ENCODE assay signal across 25 cellular contexts in the genomic region with DNA sequence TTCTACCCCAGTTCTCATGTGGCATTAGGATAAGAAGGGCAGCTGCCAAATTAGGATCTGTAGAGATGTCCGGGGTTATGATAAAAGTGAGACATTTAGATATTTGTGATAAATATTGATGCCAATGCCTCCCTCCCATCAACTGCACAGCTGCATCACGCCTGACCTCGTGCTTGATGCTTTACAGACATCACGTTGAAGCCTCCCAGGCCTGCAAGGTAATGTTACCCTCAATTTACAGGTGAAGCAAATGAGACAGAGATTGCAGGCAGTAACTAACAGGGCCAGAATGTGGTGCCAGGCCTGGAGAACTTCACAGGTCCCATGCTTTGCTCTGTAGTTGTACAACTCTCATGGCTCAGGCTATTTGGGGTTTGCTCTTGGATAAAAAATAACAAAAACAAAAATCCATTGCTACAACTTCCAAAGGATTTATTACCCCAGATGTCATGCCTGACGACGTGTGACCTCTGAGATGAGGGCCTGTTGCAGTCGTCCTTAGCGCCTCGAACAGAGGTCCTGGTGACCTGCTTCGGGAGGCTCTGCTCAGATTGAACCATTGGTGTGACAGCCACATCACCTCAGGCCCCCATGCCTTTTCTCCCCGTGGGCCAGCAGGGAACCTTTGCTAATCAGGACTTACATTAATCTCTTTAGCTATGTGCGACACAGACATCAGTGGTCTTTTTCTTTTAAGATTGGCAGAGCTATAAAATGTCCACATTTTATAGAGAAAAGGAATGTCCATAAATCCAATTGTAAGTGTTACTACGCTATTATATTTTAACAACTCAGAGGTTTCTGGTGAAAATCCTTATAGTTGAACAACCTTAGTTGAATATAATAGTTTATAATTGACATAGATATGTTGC.
"Had no signal": no experiment of that assay in that cellular context is flagged by ENCODE, and none has a peak within 500 bp of the region (broad histone marks: within the 10 kb centered on the region; RNA-seq: fewer than 3 reads in every experiment).

No MANE protein-coding gene starts in this region.

- H3K4me1 Mint-ChIP-seq: memory B cell; naive B cell; stimulated activated naive CD8-positive, alpha-beta T cell treated with anti-CD3 and anti-CD28 coated beads, Interleukin-15, amount 100 ng/mL, for 72 hours had no signal

- H3K9me3 Mint-ChIP-seq: memory B cell; naive B cell; natural killer cell treated with Interleukin-12 subunit alpha and Interleukin-12 subunit beta and Interleukin-15 and Interleukin-18, amount 100 ng/mL, for 72 hours; stimulated activated naive CD8-positive, alpha-beta T cell treated with anti-CD3 and anti-CD28 coated beads, Interleukin-15, amount 100 ng/mL, for 72 hours had no signal

- H3K4me3 ChIP-seq: dorsolateral prefrontal cortex, gastrocnemius medialis, lung, smooth muscle cell, suprapubic skin, transverse colon, upper lobe of right lung, uterus had no signal

- ATAC-seq: gastrocnemius medialis; left lobe of liver; natural killer cell treated with Interleukin-12 subunit alpha and Interleukin-12 subunit beta and Interleukin-15 and Interleukin-18, amount 100 ng/mL, for 72 hours; sciatic nerve; stimulated activated naive CD8-positive, alpha-beta T cell treated with anti-CD3 and anti-CD28 coated beads, Interleukin-15, amount 100 ng/mL, for 72 hours; upper lobe of right lung had no signal

- H3K27ac ChIP-seq: dorsolateral prefrontal cortex, gastrocnemius medialis, parathyroid adenoma, suprapubic skin, transverse colon, upper lobe of right lung, uterus had no signal

- H3K36me3 ChIP-seq: gastrocnemius medialis, suprapubic skin, transverse colon, upper lobe of right lung, uterus had no signal

- H3K4me3 Mint-ChIP-seq: memory B cell; naive B cell; natural killer cell treated with Interleukin-12 subunit alpha and Interleukin-12 subunit beta and Interleukin-15 and Interleukin-18, amount 100 ng/mL, for 72 hours; stimulated activated naive CD8-positive, alpha-beta T cell treated with anti-CD3 and anti-CD28 coated beads, Interleukin-15, amount 100 ng/mL, for 72 hours had no signal

- H3K9ac ChIP-seq: parathyroid adenoma had no signal

- H2AFZ ChIP-seq: parathyroid adenoma had no signal

- H3K36me3 Mint-ChIP-seq: memory B cell; naive B cell; natural killer cell treated with Interleukin-12 subunit alpha and Interleukin-12 subunit beta and Interleukin-15 and Interleukin-18, amount 100 ng/mL, for 72 hours had no signal

- FAIRE-seq: colon, keratinocyte had no signal

- H3K4me1 ChIP-seq: gastrocnemius medialis, parathyroid adenoma, transverse colon, upper lobe of right lung, uterus had no signal

- H3K9me3 ChIP-seq: gastrocnemius medialis, suprapubic skin, transverse colon, upper lobe of right lung, uterus had no signal

- H3K4me2 ChIP-seq: smooth muscle cell had no signal

- DNase-seq: dorsolateral prefrontal cortex; effector CD4-positive, alpha-beta T cell; foreskin fibroblast; gastrocnemius medialis; naive B cell; stimulated activated CD4-positive, alpha-beta T cell treated with anti-CD3 and anti-CD28 coated beads, Interleukin-12 subunit alpha, Interleukin-12 subunit beta, amount 100 ng/mL, for 4 hours; stimulated activated CD4-positive, alpha-beta T cell treated with anti-CD3 and anti-CD28 coated beads, Interleukin-1b, Interleukin-23, amount 100 ng/mL, for 48 hours; stimulated activated CD4-positive, alpha-beta T cell treated with anti-CD3 and anti-CD28 coated beads, Interleukin-4, amount 100 ng/mL, for 1 hour; stimulated activated CD8-positive, alpha-beta memory T cell treated with anti-CD3 and anti-CD28 coated beads, Interleukin-4, amount 100 ng/mL, for 48 hours; stimulated activated naive CD4-positive, alpha-beta T cell; stimulated activated naive CD8-positive, alpha-beta T cell treated with anti-CD3 and anti-CD28 coated beads, Interleukin-15, amount 100 ng/mL, for 72 hours; transverse colon; upper lobe of right lung; uterus had no signal

- H3K27me3 ChIP-seq: gastrocnemius medialis, suprapubic skin, transverse colon, upper lobe of right lung, uterus had no signal

- H3K27ac Mint-ChIP-seq: memory B cell; natural killer cell treated with Interleukin-12 subunit alpha and Interleukin-12 subunit beta and Interleukin-15 and Interleukin-18, amount 100 ng/mL, for 72 hours; progenitor cell of endocrine pancreas; stimulated activated naive CD8-positive, alpha-beta T cell treated with anti-CD3 and anti-CD28 coated beads, Interleukin-15, amount 100 ng/mL, for 72 hours had no signal
